In genomic region chr17:29155966-29156338, GRCh38 we compare ENCODE assay signal across 8 cellular contexts. TPM values are rescaled to one million over a fixed set of nuclear protein-coding genes. Genes with fewer than 3 reads are reported as not detected.
DNase-seq lines count a peak whose midpoint lies in the region; ATAC-seq and TF ChIP-seq lines count a peak whose summit lies in the region.

No MANE protein-coding gene starts in this region.

- DNase-seq in iPS-NIHi11 (ENCODE audit: low spot score) (peak; percentile 60), stomach (no peak), SKM-1 (lab: John Stamatoyannopoulos, UW; ENCODE audit: unreplicated experiment) (no peak), DMS79 (lab: John Stamatoyannopoulos, UW) (no peak), cortex of kidney (lab: John Stamatoyannopoulos, UW) (no peak), left colon (no peak)

- no peak for TF ChIP-seq POLR2A in stomach (IDR thresholded peaks at IDR 0.05)

- intact Hi-C loops in stomach (cut with DNase I; ENCODE audit: low total_unique reads) (no loop called here), left colon (cut with DNase I, micrococcal nuclease) (no loop called here)

- no peak for ATAC-seq in left colon

- H3K27me3 ChIP-seq in HUES6 (ENCODE audit: control insufficient read depth, insufficient read depth, low read length) (no peaks in the 10 kb centered on the region), stomach (no peaks in the 10 kb centered on the region)

- H3K36me3 ChIP-seq in HUES6 (ENCODE audit: control insufficient read depth, insufficient read depth, low read length) (no peaks in the 10 kb centered on the region), stomach (no peaks in the 10 kb centered on the region)

- H3K9me3 ChIP-seq in HUES6 (ENCODE audit: control insufficient read depth, insufficient read depth, low read depth, low read length) (no peaks in the 10 kb centered on the region), stomach (no peaks in the 10 kb centered on the region)

- peak overlapping the region; percentile 65 for H3K27ac ChIP-seq in HUES6 (ENCODE audit: low read depth, low read length)
- peak overlapping the region; percentile 19 for H3K27ac ChIP-seq in adipose tissue (ENCODE audit: low read depth, low read length)
- peak overlapping the region; percentile 53 to 82 (median 79) for H3K27ac ChIP-seq in stomach

- TF ChIP-seq CTCF in stomach (IDR thresholded peaks at IDR 0.05): no peak

- WGBS in adipose tissue, 3 donors: 50 to 78% (median 68%) methylated on average over 3 of the region's 3 CpGs
- 40 to 80% (median 74%) methylated on average over 3 of the region's 3 CpGs for WGBS in stomach, 5 donors

- H3K9ac ChIP-seq in HUES6 (ENCODE audit: low read length): peak overlapping the region; percentile 35

- H3K4me1 ChIP-seq in HUES6 (ENCODE audit: control insufficient read depth, insufficient read depth, low read length): peaks cover 52% of the 10 kb centered on the region
- peaks cover 70 to 80% (median 71%) of the 10 kb centered on the region in 4 donors for H3K4me1 ChIP-seq in stomach

- no peak for TF ChIP-seq EP300 in stomach (IDR thresholded peaks at IDR 0.05)

- no peak overlapping the region; the same call in 1 of the 2 replicates for H3K4me3 ChIP-seq in HUES6 (ENCODE audit: low read depth, low read length)
- H3K4me3 ChIP-seq in stomach: no peak overlapping the region

RNA-seq across cellular contexts. Expression of gene MYO18A, which starts 24.2 kb away (rescaled TPM):
- 10 to 100 TPM; 14.3 to 33.3 (median 18.6) TPM for polyA plus RNA-seq in adipose tissue
- 100 to 1,000 TPM in 3 of 5 donors, 10 to 100 TPM in 2; 42.8 to 305 (median 121) TPM for total RNA-seq in stomach
- 10 to 100 TPM; 16.5 to 30.3 (median 28.2) TPM for polyA plus RNA-seq in stomach
- 100 to 1,000 TPM in 1 of 2 donors, 10 to 100 TPM in 1; 84.8 to 110 TPM for total RNA-seq in left colon

Comparison
In these comparisons a context has a peak if more than half of its experiments do, and no peak if none do; other contexts are left out.
1. H3K27ac ChIP-seq: peak in every context shown above with its lines; median percentile 79 in stomach; 65 in HUES6; 19 in adipose tissue.